ENCODE assay signal across 1 cellular context in genomic region chr16:15154650-15155562, GRCh38.
TF ChIP-seq lines count a peak whose summit lies in the region.

No MANE protein-coding gene starts in this region.

TF ChIP-seq in HepG2, 621 proteins besides CTCF, POLR2A, EP300 and RAD21 (continued from another document and continues in another):
- TF ChIP-seq SP5 (CRISPR knock-in tag; IDR thresholded peaks at IDR 0.05; ENCODE audit: borderline replicate concordance, low read depth) (peak; percentile 89), MEIS2 (CRISPR knock-in tag; IDR thresholded peaks at IDR 0.05) (peak; percentile 80; the same call in 1 of the 2 replicates), TGIF2 (CRISPR knock-in tag; IDR thresholded peaks at IDR 0.05) (peak; percentile 49; the same call in 1 of the 2 replicates), HNF4A (CRISPR knock-in tag; IDR thresholded peaks at IDR 0.05) (peak; percentile 27; the same call in 1 of the 2 replicates), ARID4A (CRISPR knock-in tag; IDR thresholded peaks at IDR 0.05; ENCODE audit: borderline replicate concordance) (peak; percentile 63; the same call in 1 of the 2 replicates), POLR2AphosphoS5 (IDR thresholded peaks at IDR 0.05; ENCODE audit: low read depth, low read length) (peak; percentile 56; the same call in 1 of the 2 replicates), ZFP36L1 (CRISPR knock-in tag; IDR thresholded peaks at IDR 0.05) (peak; percentile 98; the same call in 1 of the 2 replicates), PPARG (CRISPR knock-in tag; conservative IDR thresholded peaks at IDR 0.05) (peak; percentile 34; the same call in 1 of the 2 replicates), ETV6 (CRISPR knock-in tag; conservative IDR thresholded peaks at IDR 0.05) (peak; percentile 45; the same call in 1 of the 2 replicates), ZNF138 (CRISPR knock-in tag; IDR thresholded peaks at IDR 0.05; ENCODE audit: low read depth) (0 out of 2 replicates have a peak, but pooled peaks have one; percentile 16), BCL6 (CRISPR knock-in tag; IDR thresholded peaks at IDR 0.05) (peak; percentile 38; the same call in 1 of the 2 replicates), MIER2 (CRISPR knock-in tag; IDR thresholded peaks at IDR 0.05) (peak; percentile 67), KLF12 (CRISPR knock-in tag; IDR thresholded peaks at IDR 0.05; ENCODE audit: borderline replicate concordance) (peak; percentile 34; the same call in 1 of the 2 replicates), HMGXB3 (CRISPR knock-in tag; IDR thresholded peaks at IDR 0.05; ENCODE audit: borderline replicate concordance) (peak; percentile 57; the same call in 1 of the 2 replicates), ZNF574 (CRISPR knock-in tag; IDR thresholded peaks at IDR 0.05) (peak; percentile 89), GABPB1 (CRISPR knock-in tag; IDR thresholded peaks at IDR 0.05) (peak; percentile 92), ZNF263 (CRISPR knock-in tag; IDR thresholded peaks at IDR 0.05) (peak; percentile 63; the same call in 1 of the 2 replicates), HNRNPLL (IDR thresholded peaks at IDR 0.05; ENCODE audit: low read depth, low read length, poor library complexity, severe bottlenecking) (peak; percentile 90), HDAC1 (CRISPR knock-in tag; IDR thresholded peaks at IDR 0.05) (peak; percentile 57; the same call in 1 of the 2 replicates), NR2C2 (CRISPR knock-in tag; IDR thresholded peaks at IDR 0.05; ENCODE audit: borderline replicate concordance) (0 out of 2 replicates have a peak, but pooled peaks have one; percentile 14), CBX5 (CRISPR knock-in tag; IDR thresholded peaks at IDR 0.05; ENCODE audit: borderline replicate concordance) (peak; percentile 33; the same call in 1 of the 2 replicates), KLF16 (CRISPR knock-in tag; IDR thresholded peaks at IDR 0.05) (peak in 1 of 2 experiments; percentile 73; a peak in 1 of 4 replicates), HOMEZ (CRISPR knock-in tag; IDR thresholded peaks at IDR 0.05; ENCODE audit: low read depth) (peak; percentile 84), REPIN1 (CRISPR knock-in tag; IDR thresholded peaks at IDR 0.05; ENCODE audit: borderline replicate concordance, low read depth) (peak; percentile 30; the same call in 1 of the 2 replicates), TMF1 (CRISPR knock-in tag; IDR thresholded peaks at IDR 0.05; ENCODE audit: low read depth) (peak; percentile 69; the same call in 1 of the 2 replicates), ZNF232 (CRISPR knock-in tag; IDR thresholded peaks at IDR 0.05; ENCODE audit: borderline replicate concordance) (peak; percentile 82; the same call in 1 of the 2 replicates), ZNF407 (CRISPR knock-in tag; IDR thresholded peaks at IDR 0.05; ENCODE audit: not compliant biosample characterization) (peak; percentile 72), ETS1 (CRISPR knock-in tag; IDR thresholded peaks at IDR 0.05) (0 out of 2 replicates have a peak, but pooled peaks have one; percentile 44), ZNF275 (CRISPR knock-in tag; IDR thresholded peaks at IDR 0.05; ENCODE audit: borderline replicate concordance) (peak; percentile 79; the same call in 1 of the 2 replicates)
